Comparison of ENCODE assay signal across 10 cellular contexts in genomic region chr3:150739877-150740645, GRCh38. TPM values are rescaled to one million over a fixed set of nuclear protein-coding genes. Genes with fewer than 3 reads are reported as not detected.
DNase-seq lines count a peak whose midpoint lies in the region; ATAC-seq and TF ChIP-seq lines count a peak whose summit lies in the region.
"Had no signal": no experiment of that assay in that cellular context is flagged by ENCODE, and none has a peak within 500 bp of the region (broad histone marks: within the 10 kb centered on the region; RNA-seq: fewer than 3 reads in every experiment).

No MANE protein-coding gene starts in this region.

- POLR2A ChIA-PET in CD8-positive, alpha-beta T cell (lab: Charles Lee), result interaction anchor here (1.5 kb wide), 1 partner anchor 21 kb away, joined by 4 read pairs; no protein-coding TSS in a partner anchor

- H3K4me3 ChIP-seq in CD8-positive, alpha-beta T cell (ENCODE audit: low read depth, low read length), result no peak overlapping the region
- H3K4me3 ChIP-seq: transverse colon had no signal

- intact Hi-C loops in CD8-positive, alpha-beta T cell (cut with DNase I, micrococcal nuclease), result loop anchor here in 1 of 2 experiments (2.0 kb wide), 1 partner anchor 21 kb away; no protein-coding TSS in a partner anchor

- H3K27me3 Mint-ChIP-seq in CD8-positive, alpha-beta T cell (ENCODE audit: low read depth), result no peaks in the 10 kb centered on the region
- no peaks in the 10 kb centered on the region for H3K27me3 Mint-ChIP-seq in IgD-negative memory B cell
- H3K27me3 Mint-ChIP-seq in effector memory CD8-positive, alpha-beta T cell, result no peaks in the 10 kb centered on the region

- peaks cover 60% of the 10 kb centered on the region for H3K4me1 Mint-ChIP-seq in CD8-positive, alpha-beta T cell (ENCODE audit: low read depth)
- peaks cover 48 to 62% (median 53%) of the 10 kb centered on the region in 3 donors for H3K4me1 Mint-ChIP-seq in IgD-negative memory B cell
- H3K4me1 Mint-ChIP-seq in effector memory CD8-positive, alpha-beta T cell (ENCODE audit: low read depth in 2 of 2), result peaks cover 26 to 31% of the 10 kb centered on the region in 2 donors

- H3K36me3 ChIP-seq in CD8-positive, alpha-beta T cell (ENCODE audit: insufficient read depth, low read length), result no peaks in the 10 kb centered on the region

- no peaks in the 10 kb centered on the region for H3K9me3 Mint-ChIP-seq in CD8-positive, alpha-beta T cell
- no peaks in the 10 kb centered on the region for H3K9me3 Mint-ChIP-seq in IgD-negative memory B cell
- no peaks in the 10 kb centered on the region for H3K9me3 Mint-ChIP-seq in effector memory CD8-positive, alpha-beta T cell

- H3K27ac Mint-ChIP-seq in CD8-positive, alpha-beta T cell, result peak overlapping the region; percentile 66
- H3K27ac Mint-ChIP-seq in IgD-negative memory B cell, result peak overlapping the region in 2 of 3 donors; percentile 78 to 88
- peak overlapping the region; percentile 75 to 86 for H3K27ac Mint-ChIP-seq in effector memory CD8-positive, alpha-beta T cell

- peaks cover 34% of the 10 kb centered on the region for H3K36me3 Mint-ChIP-seq in CD8-positive, alpha-beta T cell
- H3K36me3 Mint-ChIP-seq in IgD-negative memory B cell, result peaks cover 3% of the 10 kb centered on the region
- H3K36me3 Mint-ChIP-seq in effector memory CD8-positive, alpha-beta T cell (ENCODE audit: insufficient read depth), result peaks cover 25% of the 10 kb centered on the region

- peak overlapping the region; percentile 33 for H3K4me3 Mint-ChIP-seq in CD8-positive, alpha-beta T cell
- H3K4me3 Mint-ChIP-seq in IgD-negative memory B cell, result peak overlapping the region; percentile 39 to 84 (median 78)
- H3K4me3 Mint-ChIP-seq in effector memory CD8-positive, alpha-beta T cell, result no peak overlapping the region

- no peak overlapping the region for H3K27ac ChIP-seq in CD8-positive, alpha-beta T cell (ENCODE audit: low read depth, low read length)
- H3K27ac ChIP-seq: transverse colon had no signal

- ATAC-seq in CD8-positive, alpha-beta T cell, result peak; percentile 29
- peak; percentile 34 for ATAC-seq in GM19455 (IDR thresholded peaks at IDR 0.05; ENCODE audit: unreplicated experiment)
- peak; percentile 54 for ATAC-seq in effector memory CD8-positive, alpha-beta T cell (replicated peaks)

- CTCF ChIA-PET in CD8-positive, alpha-beta T cell (lab: Charles Lee), result no interaction called here

- no peak for TF ChIP-seq CTCF in CD8-positive, alpha-beta T cell (IDR thresholded peaks at IDR 0.05)

- no peaks in the 10 kb centered on the region for H3K27me3 ChIP-seq in CD8-positive, alpha-beta T cell (ENCODE audit: insufficient read depth, low read length)
- H3K27me3 ChIP-seq: transverse colon had no signal

- no peak for DNase-seq in CD8-positive, alpha-beta T cell
- DNase-seq in effector memory CD8-positive, alpha-beta T cell, result no peak
- DNase-seq in activated gamma-delta T cell treated with Interleukin-2 at 50 U/mL for 16 hours (no peak), NCI-H524 (lab: John Stamatoyannopoulos, UW) (no peak), HuH-7 (ENCODE audit: low spot score) (no peak), NCI-H2227 (lab: John Stamatoyannopoulos, UW; ENCODE audit: unreplicated experiment) (no peak)
- DNase-seq: NCI-H146, transverse colon had no signal

- H3K9me3 ChIP-seq in CD8-positive, alpha-beta T cell (ENCODE audit: low read length), result no peaks in the 10 kb centered on the region
- H3K9me3 ChIP-seq: transverse colon had no signal

- H3K4me1 ChIP-seq in CD8-positive, alpha-beta T cell (ENCODE audit: insufficient read depth, low read length), result peaks cover 9% of the 10 kb centered on the region

RNA-seq across cellular contexts. Expression of gene SIAH2, which starts 22.9 kb away (rescaled TPM):
- 10 to 100 TPM; 57.0 to 65.4 TPM for total RNA-seq in CD8-positive, alpha-beta T cell
- polyA plus RNA-seq in IgD-negative memory B cell, result 23.1 TPM

RNA-seq across cellular contexts. Expression of gene ERICH6, which starts 36.3 kb away (rescaled TPM):
- under 1 TPM; 0.28 to 0.52 TPM for total RNA-seq in CD8-positive, alpha-beta T cell
- polyA plus RNA-seq in IgD-negative memory B cell, result 0.41 TPM
- total RNA-seq: transverse colon had no signal

Comparison
In these comparisons a context has a peak if more than half of its experiments do, and no peak if none do; other contexts are left out.
1. H3K4me3 Mint-ChIP-seq: peak in CD8-positive, alpha-beta T cell (single experiment) and IgD-negative memory B cell (4 of 4); none in effector memory CD8-positive, alpha-beta T cell (0 of 2).
2. Peak in every context shown above with its lines, with median percentiles within 50 percentile points of each other: ATAC-seq and H3K27ac Mint-ChIP-seq.